8 cellular contexts compared by ENCODE assay signal in the genomic region with DNA sequence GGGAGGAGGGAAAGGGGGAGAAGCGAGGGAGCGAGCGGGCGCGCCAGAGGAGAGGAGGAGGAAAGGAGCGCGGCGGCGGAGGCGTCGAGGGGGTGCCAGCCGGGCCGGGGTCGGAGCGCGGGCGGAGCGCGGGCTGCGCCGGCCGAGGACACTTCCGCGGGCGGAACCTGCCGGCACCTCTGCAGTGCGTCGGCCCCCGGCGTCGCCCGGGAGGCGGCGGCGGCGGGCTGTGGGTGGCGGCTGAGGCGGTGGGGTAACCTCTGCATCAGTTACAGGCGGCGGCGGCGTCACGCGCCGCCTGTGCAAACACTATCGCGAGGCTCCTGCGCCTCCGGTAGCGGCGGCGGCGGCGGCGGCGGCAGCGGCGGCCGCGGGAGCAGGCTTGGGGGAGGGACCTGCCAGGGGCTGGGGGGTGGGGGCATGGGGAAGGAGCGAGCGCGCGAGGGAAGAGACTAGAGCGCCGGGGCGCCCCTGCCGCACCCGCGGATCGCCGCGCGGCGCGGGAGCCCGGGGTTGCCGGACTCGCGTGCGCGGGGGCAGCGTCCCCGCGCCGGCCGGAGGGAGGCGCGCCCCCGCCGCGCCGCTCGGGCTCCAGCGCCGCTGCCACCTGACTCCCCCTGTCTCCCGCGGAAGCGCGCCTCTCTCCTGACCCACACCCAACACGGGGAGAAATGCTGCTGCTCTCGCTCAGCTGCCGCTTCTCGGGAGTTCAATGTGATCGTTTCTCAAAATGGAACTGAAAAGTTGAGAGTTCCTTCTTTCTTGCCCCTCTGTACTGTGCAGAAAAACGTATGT. TPM values are rescaled to one million over a fixed set of nuclear protein-coding genes. Genes with fewer than 3 reads are reported as not detected.
A peak's percentile ranks its signal among the peaks of the same experiment; 100 is the strongest.
DNase-seq lines count a peak whose midpoint lies in the region; ATAC-seq, FAIRE-seq and TF ChIP-seq lines count a peak whose summit lies in the region.

TLK1 (minus strand) TSS at position 264 of the 795 bp plus-strand sequence. CDS start 465 bp downstream, outside the sequence.

- H3K36me3 ChIP-seq in Caco-2 (ENCODE audit: control insufficient read depth, insufficient read depth, low read length), result no peaks in the 10 kb centered on the region
- H3K36me3 ChIP-seq in mucosa of rectum (ENCODE audit: control insufficient read depth in 2 of 2, insufficient read depth in 2 of 2, low read length in 2 of 2), result no peaks in the 10 kb centered on the region

- POLR2A ChIA-PET in Caco-2 (lab: Charles Lee), result interaction anchor here (0.7 kb wide), 2 partner anchors 231 to 257 kb away, joined by 3 to 13 read pairs; no protein-coding TSS in a partner anchor

- H3K36me3 Mint-ChIP-seq in Caco-2 (ENCODE audit: insufficient read depth, unreplicated experiment), result peaks cover 13% of the 10 kb centered on the region

- no peaks in the 10 kb centered on the region for H3K27me3 ChIP-seq in Caco-2 (replicated peaks; ENCODE audit: control insufficient read depth, insufficient read depth, low read length)
- no peaks in the 10 kb centered on the region for H3K27me3 ChIP-seq in mucosa of rectum (ENCODE audit: control insufficient read depth in 2 of 2, insufficient read depth in 2 of 2, low read length in 2 of 2)

- H3K9ac ChIP-seq in mucosa of rectum (ENCODE audit: low read depth in 1 of 2, low read length in 2 of 2), result peak within 1 kb of the TSS; percentile 80 to 90

- peak within 1 kb of the TSS; percentile 76 for H3K4me3 Mint-ChIP-seq in Caco-2 (ENCODE audit: unreplicated experiment)

- no peaks in the 10 kb centered on the region for H3K27me3 Mint-ChIP-seq in Caco-2 (ENCODE audit: insufficient read depth, unreplicated experiment)

- H3K4me1 ChIP-seq in Caco-2, result peaks cover 15% of the 10 kb centered on the region
- peaks cover 8 to 12% of the 10 kb centered on the region in 2 donors for H3K4me1 ChIP-seq in mucosa of rectum (ENCODE audit: control insufficient read depth in 2 of 2, insufficient read depth in 2 of 2, low read length in 2 of 2)

- H3K4me1 Mint-ChIP-seq in Caco-2 (ENCODE audit: low read depth, unreplicated experiment), result peaks cover 19% of the 10 kb centered on the region

- no peaks in the 10 kb centered on the region for H3K9me3 Mint-ChIP-seq in Caco-2 (ENCODE audit: unreplicated experiment)

- ATAC-seq in GM21360 (IDR thresholded peaks at IDR 0.05; ENCODE audit: unreplicated experiment), result peak; percentile 58

- FAIRE-seq in HTR-8/SVneo (lab: Jason Lieb, UNC), result no peak

- intact Hi-C loops in Caco-2 (cut with micrococcal nuclease; ENCODE audit: unreplicated experiment), result no loop called here

- H3K9me3 ChIP-seq in Caco-2 (no peaks in the 10 kb centered on the region), mucosa of rectum (ENCODE audit: control insufficient read depth in 2 of 2, low read length in 2 of 2) (no peaks in the 10 kb centered on the region)

- TF ChIP-seq CTCF in Caco-2 (IDR thresholded peaks at IDR 0.05; ENCODE audit: insufficient read depth in 1 of 2, low read depth in 1 of 2, low read length in 1 of 2, severe bottlenecking in 1 of 2, unreplicated experiment in 1 of 2) (peak in 1 of 2 experiments; percentile 2), epithelial cell of proximal tubule (conservative IDR thresholded peaks at IDR 0.05; ENCODE audit: low read depth, low read length) (no peak)

- peak within 1 kb of the TSS; percentile 94 for H3K27ac Mint-ChIP-seq in Caco-2 (ENCODE audit: unreplicated experiment)

- BruUV-seq in Caco-2 (replicated peaks; lab: Mats Ljungman, UMichigan), result no TSS peak

- H3K4me3 ChIP-seq in Caco-2 (ENCODE audit: low read depth, low read length) (peak within 1 kb of the TSS; percentile 96), epithelial cell of proximal tubule (ENCODE audit: low read depth, low read length) (peak within 1 kb of the TSS; percentile 82), mucosa of rectum (ENCODE audit: low read length in 2 of 2) (peak within 1 kb of the TSS; percentile 86 to 97)

- peak within 1 kb of the TSS; percentile 98 for H3K27ac ChIP-seq in mucosa of rectum (ENCODE audit: low read depth in 2 of 2, low read length in 2 of 2)

- CTCF ChIA-PET in Caco-2 (lab: Charles Lee), result interaction anchor here (0.6 to 1.5 kb wide), 4 partner anchors 66 to 255 kb away, joined by 4 to 8 read pairs (median 6); no protein-coding TSS in a partner anchor

- DNase-seq in Caco-2 (peak; percentile 82), HTR-8/SVneo (ENCODE audit: insufficient read length, low spot score) (peak; percentile 79), OCI-M1 (lab: John Stamatoyannopoulos, UW) (peak; percentile 85), activated T-cell treated with anti-CD3 and anti-CD28 coated beads for 4 hours (peak; percentile 57), epithelial cell of proximal tubule (ENCODE audit: low read depth) (no peak)
- peak; percentile 78 for DNase-seq in stimulated activated CD8-positive, alpha-beta memory T cell treated with anti-CD3 and anti-CD28 coated beads, Interleukin-4, amount 100 ng/mL, for 48 hours

RNA-seq across cellular contexts. Expression of gene TLK1, which starts in this region (rescaled TPM):
- total RNA-seq in Caco-2 (2022) (77.7 and 85.1 TPM in 2 replicates), epithelial cell of proximal tubule (7.2 and 10.7 TPM in 2 replicates)
